8 cellular contexts compared by ENCODE assay signal in genomic region chr13:39051157-39051556, GRCh38. TPM values are rescaled to one million over a fixed set of nuclear protein-coding genes. Genes with fewer than 3 reads are reported as not detected.
A peak's percentile ranks its signal among the peaks of the same experiment; 100 is the strongest.
DNase-seq lines count a peak whose midpoint lies in the region; TF ChIP-seq lines count a peak whose summit lies in the region.

No MANE protein-coding gene starts in this region.

- no peaks in the 10 kb centered on the region for H3K27me3 ChIP-seq in stomach

- H3K27ac ChIP-seq in stomach = no peak overlapping the region

- no peaks in the 10 kb centered on the region for H3K4me1 ChIP-seq in stomach

- TF ChIP-seq CTCF in GM13976 (IDR thresholded peaks at IDR 0.05; ENCODE audit: borderline replicate concordance, control extremely low read depth, extremely low read depth, insufficient read depth, missing control alignments) (peak; percentile 30), stomach (IDR thresholded peaks at IDR 0.05) (no peak)

- intact Hi-C loops in stomach (cut with DNase I; ENCODE audit: low total_unique reads) = no loop called here

- in situ Hi-C loops in ACHN (cut with HindIII; ENCODE audit: low pct_ligation_motif_present, low pct_unique_long_range_greater_than_20kb, low sequenced_read_pairs) (no loop called here), GM13976 (cut with MboI; ENCODE audit: low sequenced_read_pairs, unreplicated experiment) (no loop called here)

- H3K9me3 ChIP-seq in stomach = no peaks in the 10 kb centered on the region

- DNase-seq in ACHN = peak; percentile 52
- DNase-seq in GM13976 (ENCODE audit: low spot score) = peak; percentile 42
- peak; percentile 47 for DNase-seq in NCI-H2227 (lab: John Stamatoyannopoulos, UW; ENCODE audit: unreplicated experiment)
- DNase-seq in dedifferentiated amniotic fluid mesenchymal stem cell (ENCODE audit: extremely low spot score) = peak; percentile 45
- DNase-seq in pons (ENCODE audit: low spot score) = peak; percentile 89
- DNase-seq in stomach = no peak
- DNase-seq in middle frontal gyrus (ENCODE audit: extremely low spot score, low spot score) = no peak
- DNase-seq in cortex of kidney (lab: John Stamatoyannopoulos, UW) = no peak

- peaks cover 0 to 38% (median 19%) of the 10 kb centered on the region in 4 donors for H3K36me3 ChIP-seq in stomach

- no peak for TF ChIP-seq POLR2A in stomach (IDR thresholded peaks at IDR 0.05)

- WGBS in stomach, 5 donors = 21 to 38% (median 26%) methylated on average over 1 of the region's 1 CpG

- no peak for TF ChIP-seq EP300 in stomach (IDR thresholded peaks at IDR 0.05)

- H3K4me3 ChIP-seq in stomach = no peak overlapping the region

RNA-seq across cellular contexts. Expression of gene NHLRC3, which starts 12.9 kb away (rescaled TPM):
- total RNA-seq in stomach = 10 to 100 TPM in 4 of 5 donors, 1 to 10 TPM in 1; 4.1 to 74.4 (median 20.3) TPM
- polyA plus RNA-seq in stomach = 1 to 10 TPM; 4.4 to 8.5 (median 5.7) TPM

RNA-seq across cellular contexts. Expression of gene PROSER1, which starts 13.3 kb away (rescaled TPM):
- total RNA-seq in stomach = 100 to 1,000 TPM in 1 of 5 donors, 10 to 100 TPM in 4; 10.3 to 176 (median 27.5) TPM
- 10 to 100 TPM in 2 of 3 donors, 1 to 10 TPM in 1; 5.7 to 10.3 (median 10.1) TPM for polyA plus RNA-seq in stomach

Comparison
In these comparisons a context has a peak if more than half of its experiments do, and no peak if none do; other contexts are left out.
1. DNase-seq: peak in ACHN (single experiment), GM13976 (single experiment), NCI-H2227 (single experiment), dedifferentiated amniotic fluid mesenchymal stem cell (single experiment) and pons (single experiment); none in stomach (single experiment), middle frontal gyrus (single experiment) and cortex of kidney (single experiment).